1 cellular context compared by ENCODE assay signal in the genomic region with DNA sequence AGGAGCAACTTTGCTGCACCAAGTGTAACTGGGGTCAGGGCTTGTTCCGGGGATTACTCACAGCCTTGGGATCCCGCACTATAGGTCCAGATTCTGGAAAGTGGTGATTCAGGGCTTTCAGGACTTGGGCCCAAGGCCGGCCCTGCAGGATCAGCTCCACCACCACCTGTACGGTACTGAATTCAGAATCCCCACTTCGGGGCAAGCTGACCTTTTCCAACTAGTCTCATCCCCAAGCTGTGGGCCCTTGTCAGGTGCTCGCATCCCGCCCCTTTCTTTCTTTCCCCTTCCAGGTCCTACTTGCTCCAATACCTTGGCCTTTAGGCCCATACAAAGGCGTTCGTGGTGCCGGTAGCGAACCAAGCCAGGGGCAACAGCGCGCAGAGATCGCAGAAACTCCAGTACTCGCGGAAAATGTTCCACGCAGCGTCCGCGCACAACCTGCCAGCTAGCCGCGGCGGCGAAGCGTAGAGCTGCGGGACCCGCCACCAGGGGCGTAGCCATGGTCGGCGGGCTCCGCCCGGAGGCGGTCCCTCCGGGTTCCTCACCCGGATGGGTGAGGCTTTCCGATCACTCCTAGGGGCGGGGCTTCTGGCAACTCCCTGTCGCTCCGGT.
TF ChIP-seq lines count a peak whose summit lies in the region.

No MANE protein-coding gene starts in this region.

TF ChIP-seq in HCT116, 20 proteins besides CTCF, POLR2A, EP300 and RAD21:
- TF ChIP-seq SIN3A (IDR thresholded peaks at IDR 0.05; ENCODE audit: low read depth) (no peak), EZH2phosphoT487 (IDR thresholded peaks at IDR 0.05; ENCODE audit: borderline replicate concordance) (no peak), CBX3 (IDR thresholded peaks at IDR 0.05; ENCODE audit: low read depth) (no peak), ZFX (IDR thresholded peaks at IDR 0.05) (no peak), ZBTB33 (IDR thresholded peaks at IDR 0.05; ENCODE audit: extremely low read depth, insufficient replicate concordance, low read length) (no peak), CEBPB (IDR thresholded peaks at IDR 0.05; ENCODE audit: low read depth) (no peak), POLR2AphosphoS5 (IDR thresholded peaks at IDR 0.05; ENCODE audit: low read depth, low read length) (no peak), SRF (IDR thresholded peaks at IDR 0.05; ENCODE audit: low read depth) (no peak), SP1 (IDR thresholded peaks at IDR 0.05; ENCODE audit: low read depth) (no peak), TCF7L2 (IDR thresholded peaks at IDR 0.05; ENCODE audit: borderline replicate concordance, extremely low read depth, insufficient read depth, insufficient read length) (no peak), ZNF274 (IDR thresholded peaks at IDR 0.05; ENCODE audit: low read depth, low read length) (no peak)
TF ChIP-seq in HCT116: peak in this region for 0.
